13 cellular contexts compared by ENCODE assay signal in genomic region chr6:85574932-85575598, GRCh38. TPM values are rescaled to one million over a fixed set of nuclear protein-coding genes. Genes with fewer than 3 reads are reported as not detected.
A peak's percentile ranks its signal among the peaks of the same experiment; 100 is the strongest.
DNase-seq lines count a peak whose midpoint lies in the region; ATAC-seq and TF ChIP-seq lines count a peak whose summit lies in the region.
"Had no signal": no experiment of that assay in that cellular context is flagged by ENCODE, and none has a peak within 500 bp of the region (broad histone marks: within the 10 kb centered on the region; RNA-seq: fewer than 3 reads in every experiment).

No MANE protein-coding gene starts in this region.

- peak overlapping the region in 2 of 3 donors; percentile 18 to 35 for H3K27ac Mint-ChIP-seq in CD4-positive, CD25-positive, alpha-beta regulatory T cell
- H3K27ac Mint-ChIP-seq: stimulated activated memory B cell treated with anti-CD40 and anti-IgM and Interleukin-4, amounts not matched to agents 10 μg/mL and 1 μg/mL and 100 μg/mL, for 72 hours; T-helper 1 cell treated with Interleukin-12 subunit alpha and Interleukin-12 subunit beta and Interleukin-4 antibody, amounts not matched to agents 30 μg/mL and 1 μg/mL, for 36 hours had no signal

- peak overlapping the region; percentile 53 for H3K4me2 ChIP-seq in mammary epithelial cell (ENCODE audit: insufficient read depth, low read depth, low read length)

- no peaks in the 10 kb centered on the region for H3K27me3 ChIP-seq in CD4-positive, CD25-positive, alpha-beta regulatory T cell (ENCODE audit: control insufficient read depth, insufficient read depth, low read length)
- no peaks in the 10 kb centered on the region for H3K27me3 ChIP-seq in mammary epithelial cell (ENCODE audit: insufficient read depth, low read length)
- H3K27me3 ChIP-seq in esophagus squamous epithelium = no peaks in the 10 kb centered on the region

- dilution Hi-C loops in mammary epithelial cell (cut with HindIII; ENCODE audit: low sequenced_read_pairs) = no loop called here

- no TSS peak for BruUV-seq in mammary epithelial cell (replicated peaks; lab: Mats Ljungman, UMichigan)

- H3K4me1 Mint-ChIP-seq in CD4-positive, CD25-positive, alpha-beta regulatory T cell = peaks cover 15 to 22% (median 18%) of the 10 kb centered on the region in 4 donors

- H3K9me3 Mint-ChIP-seq in CD4-positive, CD25-positive, alpha-beta regulatory T cell = no peaks in the 10 kb centered on the region
- H3K9me3 Mint-ChIP-seq: stimulated activated memory B cell treated with anti-CD40 and anti-IgM and Interleukin-4, amounts not matched to agents 10 μg/mL and 1 μg/mL and 100 μg/mL, for 72 hours; T-helper 1 cell treated with Interleukin-12 subunit alpha and Interleukin-12 subunit beta and Interleukin-4 antibody, amounts not matched to agents 30 μg/mL and 1 μg/mL, for 36 hours had no signal

- peaks cover 10% of the 10 kb centered on the region for H3K36me3 Mint-ChIP-seq in CD4-positive, CD25-positive, alpha-beta regulatory T cell

- DNase-seq in CD4-positive, CD25-positive, alpha-beta regulatory T cell = no peak
- DNase-seq in mammary epithelial cell (peak; percentile 87), left lobe of liver (ENCODE audit: low spot score) (no peak), T-helper 9 cell (no peak), esophagus squamous epithelium (lab: John Stamatoyannopoulos, UW) (no peak), NCI-H2107 treated with DMSO at 0.1 percent for 48 hours (lab: John Stamatoyannopoulos, UW; ENCODE audit: unreplicated experiment) (no peak)
- no peak for DNase-seq in effector CD8-positive, alpha-beta T cell (lab: John Stamatoyannopoulos, UW)
- DNase-seq: anterior cingulate cortex; NK-92 treated with Interleukin-12 subunit alpha and Interleukin-12 subunit beta, amount 100 ng/mL, for 24 hours; stimulated activated CD4-positive, alpha-beta T cell treated with anti-CD3 and anti-CD28 coated beads, Interleukin-12 subunit alpha, Interleukin-12 subunit beta, amount 100 ng/mL, for 4 hours had no signal

- TF ChIP-seq CTCF in mammary epithelial cell (conservative IDR thresholded peaks at IDR 0.05 in 1 of 2, IDR thresholded peaks at IDR 0.05 in 1 of 2; ENCODE audit: extremely low read depth in 1 of 2, insufficient read depth in 1 of 2, low read depth in 1 of 2, low read length in 2 of 2) (no peak), esophagus squamous epithelium (IDR thresholded peaks at IDR 0.05) (no peak)

- H3K9me3 ChIP-seq in CD4-positive, CD25-positive, alpha-beta regulatory T cell (ENCODE audit: control insufficient read depth in 2 of 2, low read length in 2 of 2) = no peaks in the 10 kb centered on the region
- H3K9me3 ChIP-seq in mammary epithelial cell (replicated peaks; ENCODE audit: insufficient read depth, low read length) (no peaks in the 10 kb centered on the region), esophagus squamous epithelium (no peaks in the 10 kb centered on the region)

- ATAC-seq in CD4-positive, CD25-positive, alpha-beta regulatory T cell (ENCODE audit: low read depth in 2 of 2) = no peak
- peak; percentile 44 for ATAC-seq in HG03175 (IDR thresholded peaks at IDR 0.05; ENCODE audit: unreplicated experiment)
- peak; percentile 29 for ATAC-seq in left lobe of liver
- ATAC-seq: stimulated activated memory B cell treated with anti-CD40 and anti-IgM and Interleukin-4, amounts not matched to agents 10 μg/mL and 1 μg/mL and 100 μg/mL, for 72 hours had no signal

- no peaks in the 10 kb centered on the region for H3K4me1 ChIP-seq in CD4-positive, CD25-positive, alpha-beta regulatory T cell (ENCODE audit: control insufficient read depth, insufficient read depth, low read length, poor library complexity, severe bottlenecking)
- H3K4me1 ChIP-seq in mammary epithelial cell (ENCODE audit: insufficient read depth, low read length) (peaks cover 15% of the 10 kb centered on the region), esophagus squamous epithelium (peaks cover 0 to 9% (median 0%) of the 10 kb centered on the region in 3 donors)

- H3K36me3 ChIP-seq in CD4-positive, CD25-positive, alpha-beta regulatory T cell (ENCODE audit: control insufficient read depth, insufficient read depth, low read length) = peaks cover 18% of the 10 kb centered on the region
- H3K36me3 ChIP-seq in mammary epithelial cell (ENCODE audit: insufficient read depth, low read length) = peaks cover 11% of the 10 kb centered on the region
- H3K36me3 ChIP-seq in esophagus squamous epithelium = peaks cover 0 to 20% (median 0%) of the 10 kb centered on the region in 3 donors

- TF ChIP-seq POLR2A in esophagus squamous epithelium (IDR thresholded peaks at IDR 0.05) = no peak

- H3K27ac ChIP-seq in CD4-positive, CD25-positive, alpha-beta regulatory T cell (ENCODE audit: insufficient read depth, low read length, poor library complexity, severe bottlenecking) = no peak overlapping the region
- peak overlapping the region; percentile 20 for H3K27ac ChIP-seq in mammary epithelial cell (ENCODE audit: insufficient read depth, low read depth, low read length)
- H3K27ac ChIP-seq in esophagus squamous epithelium = no peak overlapping the region

- H3K9ac ChIP-seq in mammary epithelial cell (ENCODE audit: insufficient read depth, low read length) = no peak overlapping the region

- no peaks in the 10 kb centered on the region for H4K20me1 ChIP-seq in mammary epithelial cell (ENCODE audit: insufficient read depth, low read length)

- peaks cover 82% of the 10 kb centered on the region for H3K79me2 ChIP-seq in mammary epithelial cell (ENCODE audit: insufficient read depth, low read length)

- H3K27me3 Mint-ChIP-seq in CD4-positive, CD25-positive, alpha-beta regulatory T cell = no peaks in the 10 kb centered on the region
- H3K27me3 Mint-ChIP-seq: stimulated activated memory B cell treated with anti-CD40 and anti-IgM and Interleukin-4, amounts not matched to agents 10 μg/mL and 1 μg/mL and 100 μg/mL, for 72 hours had no signal

- no peak overlapping the region for H3K4me3 ChIP-seq in CD4-positive, CD25-positive, alpha-beta regulatory T cell (ENCODE audit: low read depth, low read length)
- H3K4me3 ChIP-seq in mammary epithelial cell (replicated peaks in 1 of 3; ENCODE audit: insufficient read depth in 1 of 3, low read depth in 2 of 3, low read length in 3 of 3) (no peak overlapping the region), esophagus squamous epithelium (no peak overlapping the region)

- H3K4me3 Mint-ChIP-seq in CD4-positive, CD25-positive, alpha-beta regulatory T cell = no peak overlapping the region
- H3K4me3 Mint-ChIP-seq: stimulated activated memory B cell treated with anti-CD40 and anti-IgM and Interleukin-4, amounts not matched to agents 10 μg/mL and 1 μg/mL and 100 μg/mL, for 72 hours; T-helper 1 cell treated with Interleukin-12 subunit alpha and Interleukin-12 subunit beta and Interleukin-4 antibody, amounts not matched to agents 30 μg/mL and 1 μg/mL, for 36 hours had no signal

- no peak overlapping the region for H2AFZ ChIP-seq in mammary epithelial cell (ENCODE audit: low read depth, low read length)

- CTCF ChIA-PET in mammary epithelial cell (lab: Charles Lee; ENCODE audit: low non-redundant PET) = no interaction called here

- in situ Hi-C loops in mammary epithelial cell (cut with MboI; ENCODE audit: low sequenced_read_pairs in 2 of 2) = no loop called here

- intact Hi-C loops in mammary epithelial cell (cut with micrococcal nuclease) = no loop called here
- intact Hi-C loops in esophagus squamous epithelium (cut with DNase I) = no loop called here

RNA-seq across cellular contexts. Expression of gene SNX14, which starts 18.6 kb away (rescaled TPM):
- total RNA-seq in CD4-positive, CD25-positive, alpha-beta regulatory T cell = 46.1 TPM
- polyA plus RNA-seq in CD4-positive, CD25-positive, alpha-beta regulatory T cell = 10 to 100 TPM; 50.4 to 63.2 (median 52.3) TPM
- total RNA-seq in mammary epithelial cell = 10 to 100 TPM; 76.8 to 87.6 TPM
- 53.4 TPM for polyA plus RNA-seq in mammary epithelial cell
- polyA minus RNA-seq in mammary epithelial cell = 57.1 TPM
- total RNA-seq in left lobe of liver = 37.5 TPM
- 10 to 100 TPM; 40.5 to 52.3 (median 46.2) TPM for total RNA-seq in esophagus squamous epithelium

Comparison
In these comparisons a context has a peak if more than half of its experiments do, and no peak if none do; other contexts are left out.
1. ATAC-seq: peak in HG03175 (single experiment) and left lobe of liver (single experiment); none in CD4-positive, CD25-positive, alpha-beta regulatory T cell (0 of 2).